In the genomic region with DNA sequence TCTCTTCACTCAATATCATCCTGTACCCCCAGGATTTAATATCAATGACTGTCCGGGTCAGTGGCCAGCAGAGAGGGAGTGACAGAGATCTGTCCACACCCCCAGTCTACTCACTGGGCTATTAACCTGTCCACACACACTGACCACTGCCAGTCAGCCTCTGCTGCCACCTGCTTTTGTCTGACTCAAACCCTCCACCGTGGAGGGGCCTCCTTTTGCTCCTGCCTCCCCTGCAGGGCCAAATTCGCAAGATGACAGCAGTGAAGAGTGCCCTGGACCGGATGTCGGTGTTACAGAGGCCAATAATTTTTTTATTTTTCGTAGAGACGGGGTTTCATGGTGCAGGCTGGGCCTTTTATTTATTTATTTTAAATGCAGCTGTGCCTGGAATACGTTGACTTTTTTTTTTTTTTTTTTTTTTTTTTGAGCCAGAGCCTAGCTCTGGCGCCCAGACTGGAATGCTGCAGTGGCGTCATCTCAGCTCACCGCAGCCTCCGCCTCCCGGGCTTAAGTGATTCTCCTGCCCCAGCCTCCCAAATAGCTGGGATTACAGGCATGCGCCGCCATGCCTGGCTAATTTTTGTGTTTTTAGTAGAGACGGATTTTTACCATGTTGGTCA, we compare ENCODE assay signal across 16 cellular contexts. TPM values are rescaled to one million over a fixed set of nuclear protein-coding genes. Genes with fewer than 3 reads are reported as not detected.
DNase-seq lines count a peak whose midpoint lies in the region; ATAC-seq and TF ChIP-seq lines count a peak whose summit lies in the region.
"Had no signal": no experiment of that assay in that cellular context is flagged by ENCODE, and none has a peak within 500 bp of the region (broad histone marks: within the 10 kb centered on the region; RNA-seq: fewer than 3 reads in every experiment).

No MANE protein-coding gene starts in this region.

- H3K4me3 ChIP-seq in mucosa of rectum (ENCODE audit: low read length in 2 of 2), result no peak overlapping the region
- H3K4me3 ChIP-seq in stomach, result no peak overlapping the region

- H3K27ac ChIP-seq in mucosa of rectum (ENCODE audit: low read depth in 2 of 2, low read length in 2 of 2) (peak overlapping the region; percentile 17 to 32), stomach (peak overlapping the region in 4 of 5 donors; percentile 66 to 88 (median 82))

- TF ChIP-seq POLR2A in stomach (IDR thresholded peaks at IDR 0.05), result no peak

- TF ChIP-seq CTCF in WTC11 (IDR thresholded peaks at IDR 0.05), result no peak
- TF ChIP-seq CTCF in stomach (IDR thresholded peaks at IDR 0.05), result no peak

- no peaks in the 10 kb centered on the region for H3K27me3 Mint-ChIP-seq in WTC11 (ENCODE audit: low read depth)
- no peaks in the 10 kb centered on the region for H3K27me3 Mint-ChIP-seq in T-helper 2 cell treated with Interferon-gamma antibody and Interleukin-4, amounts not matched to agents 5 μg/mL and 100 μg/mL, for 36 hours (ENCODE audit: low read depth)
- H3K27me3 Mint-ChIP-seq: activated CD4-positive, alpha-beta T cell treated with anti-CD3 and anti-CD28 coated beads, Interleukin-2, amount 10 ng/mL, durations not matched to agents 7 days and 5 days; effector memory CD8-positive, alpha-beta T cell; natural killer cell treated with Interleukin-12 subunit alpha and Interleukin-12 subunit beta and Interleukin-15 and Interleukin-18, amount 100 ng/mL, for 72 hours had no signal

- no peak overlapping the region for H3K9ac ChIP-seq in mucosa of rectum (ENCODE audit: low read depth in 1 of 2, low read length in 2 of 2)

- intact Hi-C loops in stomach (cut with DNase I; ENCODE audit: low total_unique reads), result no loop called here

- H3K4me1 Mint-ChIP-seq in WTC11, result peaks cover 29% of the 10 kb centered on the region
- H3K4me1 Mint-ChIP-seq in T-helper 2 cell treated with Interferon-gamma antibody and Interleukin-4, amounts not matched to agents 5 μg/mL and 100 μg/mL, for 36 hours (ENCODE audit: low read depth), result peaks cover 30% of the 10 kb centered on the region

- DNase-seq in ELR (ENCODE audit: low read depth) (peak; percentile 58), WTC11 (ENCODE audit: low spot score) (no peak), stomach (no peak)
- DNase-seq in T-helper 2 cell treated with Interferon-gamma antibody and Interleukin-4, amounts not matched to agents 5 μg/mL and 100 μg/mL, for 36 hours (ENCODE audit: low spot score), result no peak
- DNase-seq: activated CD4-positive, alpha-beta T cell treated with anti-CD3 and anti-CD28 coated beads, Interleukin-2, amount 10 ng/mL, durations not matched to agents 7 days and 5 days; Calu3; effector memory CD8-positive, alpha-beta T cell; GF-D8; kidney; NCI-H146; NCI-H2227 treated with DMSO at 0.1 percent for 48 hours; stimulated activated naive CD4-positive, alpha-beta T cell had no signal

- H3K4me3 Mint-ChIP-seq in WTC11, result no peak overlapping the region
- no peak overlapping the region for H3K4me3 Mint-ChIP-seq in T-helper 2 cell treated with Interferon-gamma antibody and Interleukin-4, amounts not matched to agents 5 μg/mL and 100 μg/mL, for 36 hours
- H3K4me3 Mint-ChIP-seq: activated CD4-positive, alpha-beta T cell treated with anti-CD3 and anti-CD28 coated beads, Interleukin-2, amount 10 ng/mL, durations not matched to agents 7 days and 5 days; effector memory CD8-positive, alpha-beta T cell; natural killer cell treated with Interleukin-12 subunit alpha and Interleukin-12 subunit beta and Interleukin-15 and Interleukin-18, amount 100 ng/mL, for 72 hours had no signal

- H3K27ac Mint-ChIP-seq in WTC11, result peak overlapping the region; percentile 45; the same call in 1 of the 2 replicates
- H3K27ac Mint-ChIP-seq in T-helper 2 cell treated with Interferon-gamma antibody and Interleukin-4, amounts not matched to agents 5 μg/mL and 100 μg/mL, for 36 hours, result no peak overlapping the region
- H3K27ac Mint-ChIP-seq: activated CD4-positive, alpha-beta T cell treated with anti-CD3 and anti-CD28 coated beads, Interleukin-2, amount 10 ng/mL, durations not matched to agents 7 days and 5 days; natural killer cell treated with Interleukin-12 subunit alpha and Interleukin-12 subunit beta and Interleukin-15 and Interleukin-18, amount 100 ng/mL, for 72 hours had no signal

- WGBS in stomach, 5 donors, result 65 to 77% (median 71%) methylated on average over 15 to 16 of the region's 16 CpGs

- POLR2A ChIA-PET in WTC11 (lab: Charles Lee), result interaction anchor here (0.7 kb wide), 1 partner anchor 99 kb away, joined by 3 read pairs; no protein-coding TSS in a partner anchor

- peaks cover 13 to 23% of the 10 kb centered on the region in 2 donors for H3K36me3 ChIP-seq in mucosa of rectum (ENCODE audit: control insufficient read depth in 2 of 2, insufficient read depth in 2 of 2, low read length in 2 of 2)
- H3K36me3 ChIP-seq in stomach, result peaks cover 8 to 19% (median 17%) of the 10 kb centered on the region in 4 donors

- no peak for TF ChIP-seq EP300 in stomach (IDR thresholded peaks at IDR 0.05)

- H3K9me3 Mint-ChIP-seq in WTC11, result no peaks in the 10 kb centered on the region
- no peaks in the 10 kb centered on the region for H3K9me3 Mint-ChIP-seq in T-helper 2 cell treated with Interferon-gamma antibody and Interleukin-4, amounts not matched to agents 5 μg/mL and 100 μg/mL, for 36 hours
- H3K9me3 Mint-ChIP-seq: activated CD4-positive, alpha-beta T cell treated with anti-CD3 and anti-CD28 coated beads, Interleukin-2, amount 10 ng/mL, durations not matched to agents 7 days and 5 days; effector memory CD8-positive, alpha-beta T cell; natural killer cell treated with Interleukin-12 subunit alpha and Interleukin-12 subunit beta and Interleukin-15 and Interleukin-18, amount 100 ng/mL, for 72 hours had no signal

- H3K36me3 Mint-ChIP-seq in WTC11, result peaks cover 17% of the 10 kb centered on the region; the same call in 1 of the 2 replicates
- H3K36me3 Mint-ChIP-seq in T-helper 2 cell treated with Interferon-gamma antibody and Interleukin-4, amounts not matched to agents 5 μg/mL and 100 μg/mL, for 36 hours (ENCODE audit: low read depth), result peaks cover 19% of the 10 kb centered on the region
- H3K36me3 Mint-ChIP-seq: natural killer cell treated with Interleukin-12 subunit alpha and Interleukin-12 subunit beta and Interleukin-15 and Interleukin-18, amount 100 ng/mL, for 72 hours had no signal

- H3K4me1 ChIP-seq in mucosa of rectum (ENCODE audit: control insufficient read depth in 2 of 2, insufficient read depth in 2 of 2, low read length in 2 of 2) (peaks cover 34 to 41% of the 10 kb centered on the region in 2 donors), stomach (peaks cover 24 to 67% (median 33%) of the 10 kb centered on the region in 4 donors)

- H3K9me3 ChIP-seq in mucosa of rectum (ENCODE audit: control insufficient read depth in 2 of 2, low read length in 2 of 2), result no peaks in the 10 kb centered on the region
- H3K9me3 ChIP-seq in stomach, result no peaks in the 10 kb centered on the region

- H3K27me3 ChIP-seq in mucosa of rectum (ENCODE audit: control insufficient read depth in 2 of 2, insufficient read depth in 2 of 2, low read length in 2 of 2), result no peaks in the 10 kb centered on the region
- H3K27me3 ChIP-seq in stomach, result no peaks in the 10 kb centered on the region

- ATAC-seq in WTC11, result no peak
- ATAC-seq in HG03280 (IDR thresholded peaks at IDR 0.05; ENCODE audit: unreplicated experiment), result no peak
- no peak for ATAC-seq in GM19023 (IDR thresholded peaks at IDR 0.05; ENCODE audit: unreplicated experiment)
- ATAC-seq: effector memory CD8-positive, alpha-beta T cell; natural killer cell treated with Interleukin-12 subunit alpha and Interleukin-12 subunit beta and Interleukin-15 and Interleukin-18, amount 100 ng/mL, for 72 hours had no signal

- CTCF ChIA-PET in WTC11 (lab: Charles Lee), result interaction anchor here (0.6 to 12.1 kb wide), 6 partner anchors 12 to 284 kb away, joined by 3 to 161 read pairs (median 4); partner anchors contain the start of genes LGALS1 and SH3BP1

TF ChIP-seq in WTC11, 78 proteins besides CTCF, POLR2A, EP300 and RAD21:
- no peak for TF ChIP-seq IRF1 (CRISPR knock-in tag; IDR thresholded peaks at IDR 0.05)
- TF ChIP-seq SP1 (CRISPR knock-in tag; conservative IDR thresholded peaks at IDR 0.05), result no peak
- no peak for TF ChIP-seq SMAD3 (CRISPR knock-in tag; IDR thresholded peaks at IDR 0.05; ENCODE audit: borderline replicate concordance)
- TF ChIP-seq NR2C2 (CRISPR knock-in tag; IDR thresholded peaks at IDR 0.05), result no peak
- TF ChIP-seq CBFB (CRISPR knock-in tag; IDR thresholded peaks at IDR 0.05; ENCODE audit: low read depth), result no peak
- TF ChIP-seq ZNF263 (CRISPR knock-in tag; IDR thresholded peaks at IDR 0.05; ENCODE audit: low read depth), result no peak
- no peak for TF ChIP-seq NFATC4 (CRISPR knock-in tag; IDR thresholded peaks at IDR 0.05)
TF ChIP-seq in WTC11: peak in this region for 0.

RNA-seq across cellular contexts. Expression of gene PDXP, which starts 5.1 kb away (rescaled TPM):
- total RNA-seq in WTC11 (2021) (36.1 to 42.5 TPM (median 42.3 TPM) in 3 replicates), stomach (10 to 100 TPM in 1 of 5 donors, 1 to 10 TPM in 4; 2.9 to 72.1 (median 5.4) TPM)
- 10 to 100 TPM in 1 of 3 donors, 1 to 10 TPM in 2; 6.4 to 11.8 (median 8.1) TPM for polyA plus RNA-seq in stomach

RNA-seq across cellular contexts. Expression of gene LGALS1, which starts 11.8 kb away (rescaled TPM):
- total RNA-seq in WTC11 (2021) (17.3 to 23.5 TPM (median 19.2 TPM) in 3 replicates), stomach (100 to 1,000 TPM; 235 to 490 (median 312) TPM)
- 1,000 to 10,000 TPM in 1 of 3 donors, 100 to 1,000 TPM in 2; 596 to 1,435 (median 703) TPM for polyA plus RNA-seq in stomach

RNA-seq across cellular contexts. Expression of gene NOL12, which starts 22.5 kb away (rescaled TPM):
- total RNA-seq in WTC11 (2021) (20.3 to 24.9 TPM (median 22.0 TPM) in 3 replicates), stomach (10 to 100 TPM in 4 of 5 donors, 1 to 10 TPM in 1; 9.3 to 64.6 (median 41.5) TPM)
- polyA plus RNA-seq in stomach, result 10 to 100 TPM; 26.6 to 35.4 (median 35.2) TPM

RNA-seq across cellular contexts. Expression of gene SH3BP1, which starts 24.2 kb away (rescaled TPM):
- total RNA-seq in WTC11 (2021) (35.4 to 39.4 TPM (median 36.6 TPM) in 3 replicates), stomach (100 to 1,000 TPM in 1 of 5 donors, 10 to 100 TPM in 1, 1 to 10 TPM in 2, not detected in 1; 1.6 to 135 (median 7.3) TPM)
- polyA plus RNA-seq in stomach, result 10 to 100 TPM in 1 of 3 donors, 1 to 10 TPM in 2; 8.7 to 12.8 (median 9.5) TPM

RNA-seq across cellular contexts. Expression of gene TRIOBP, which starts 33.2 kb away (rescaled TPM):
- total RNA-seq in WTC11 (2021) (54.0 to 58.9 TPM (median 56.8 TPM) in 3 replicates), stomach (100 to 1,000 TPM in 2 of 5 donors, 10 to 100 TPM in 3; 70.0 to 355 (median 90.6) TPM)
- 10 to 100 TPM; 30.6 to 87.8 (median 70.2) TPM for polyA plus RNA-seq in stomach
